Comparison of ENCODE assay signal across 8 cellular contexts in the genomic region with DNA sequence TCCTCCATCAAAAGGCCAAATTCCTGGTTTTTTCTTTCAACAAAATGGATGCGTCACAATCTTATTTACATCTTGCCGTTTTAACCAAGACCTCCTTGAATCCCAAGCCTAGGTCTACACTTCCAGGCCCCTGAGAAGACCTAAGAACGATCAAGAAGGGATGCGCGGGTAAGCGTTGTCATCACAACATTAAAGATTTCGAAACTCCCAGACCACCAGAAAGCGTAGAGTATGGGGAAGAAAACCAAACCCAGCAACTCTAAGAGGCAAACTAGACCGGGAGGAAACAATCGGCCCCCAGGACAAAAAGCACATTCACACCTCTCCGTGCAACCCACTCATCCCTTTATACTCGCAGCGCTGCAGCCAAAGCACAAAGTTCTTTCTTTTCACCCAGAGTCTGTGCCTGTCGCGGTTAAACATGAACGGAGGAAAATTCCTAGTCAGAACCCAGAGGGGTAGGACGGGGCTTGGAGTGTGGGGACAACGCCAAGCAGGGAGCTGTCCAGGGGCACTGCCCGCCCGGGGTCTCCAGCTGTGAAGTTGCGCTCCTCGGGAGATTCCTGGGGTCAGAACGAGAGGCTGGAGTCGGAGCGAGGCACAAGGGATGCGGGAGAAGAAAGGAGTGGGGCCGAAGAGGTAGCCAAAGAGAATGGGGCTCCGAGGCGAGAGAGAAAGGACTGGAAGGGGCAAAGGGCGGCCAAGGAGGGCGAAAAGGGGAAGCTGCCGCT. TPM values are rescaled to one million over a fixed set of nuclear protein-coding genes. Genes with fewer than 3 reads are reported as not detected.
DNase-seq lines count a peak whose midpoint lies in the region; ATAC-seq and TF ChIP-seq lines count a peak whose summit lies in the region.

No MANE protein-coding gene starts in this region.

- H3K4me1 ChIP-seq in BE2C (no peaks in the 10 kb centered on the region), aorta (ENCODE audit: control insufficient read depth in 1 of 2, insufficient read depth in 2 of 2, low read length in 2 of 2) (peaks cover 0 to 7% of the 10 kb centered on the region in 2 donors)

- intact Hi-C loops in aorta (cut with DNase I): loop anchor here (5.0 to 10.0 kb wide), 5 partner anchors 402 to 615 kb away; a partner anchor contains a TSS

- ATAC-seq in GM21447 (IDR thresholded peaks at IDR 0.05; ENCODE audit: unreplicated experiment): peak; percentile 11
- ATAC-seq in aorta (ENCODE audit: low FRiP score): peak; percentile 2
- no peak for ATAC-seq in HG03095 (IDR thresholded peaks at IDR 0.05; ENCODE audit: unreplicated experiment)

- peak overlapping the region; percentile 100 for H3K27ac Mint-ChIP-seq in mesothelial cell of epicardium

- peak overlapping the region; percentile 98 for H3K4me3 Mint-ChIP-seq in mesothelial cell of epicardium

- no peaks in the 10 kb centered on the region for H3K36me3 Mint-ChIP-seq in mesothelial cell of epicardium

- peaks cover 14% of the 10 kb centered on the region for H3K36me3 ChIP-seq in BE2C
- peaks cover 0 to 2% of the 10 kb centered on the region in 2 donors for H3K36me3 ChIP-seq in aorta (ENCODE audit: control insufficient read depth in 1 of 2, insufficient read depth in 2 of 2, low read length in 1 of 2)

- TF ChIP-seq CTCF in BE2C (IDR thresholded peaks at IDR 0.05; ENCODE audit: low read depth, low read length) (no peak), mesothelial cell of epicardium (IDR thresholded peaks at IDR 0.05; ENCODE audit: unreplicated experiment) (no peak)

- WGBS in aorta, 2 donors: 1% methylated on average over 32 of the region's 32 CpGs

- no peaks in the 10 kb centered on the region for H3K9me3 Mint-ChIP-seq in mesothelial cell of epicardium

- no peaks in the 10 kb centered on the region for H3K27me3 Mint-ChIP-seq in mesothelial cell of epicardium (ENCODE audit: low read depth)

- H3K4me1 Mint-ChIP-seq in mesothelial cell of epicardium: peaks cover 47% of the 10 kb centered on the region

- DNase-seq in BE2C (no peak), RPMI8226 (peak; percentile 10), mesothelial cell of epicardium (ENCODE audit: low spot score in 2 of 2, unreplicated experiment in 2 of 2) (peak in 1 of 2 experiments; percentile 61), aorta (no peak), GOT3 (lab: John Stamatoyannopoulos, UW) (no peak)
- peak; percentile 18 for DNase-seq in effector CD8-positive, alpha-beta T cell (lab: John Stamatoyannopoulos, UW)

- H3K27ac ChIP-seq in aorta (ENCODE audit: low read depth in 1 of 2, low read length in 2 of 2): peak overlapping the region; percentile 78 to 92

- no peaks in the 10 kb centered on the region for H3K9me3 ChIP-seq in BE2C
- no peaks in the 10 kb centered on the region for H3K9me3 ChIP-seq in aorta (ENCODE audit: control insufficient read depth, low read length)

- peak overlapping the region; percentile 78 for H3K4me3 ChIP-seq in BE2C (ENCODE audit: low read depth, low read length)
- peak overlapping the region; percentile 46 to 92 for H3K4me3 ChIP-seq in aorta (ENCODE audit: low read length in 2 of 2)

- H3K27me3 ChIP-seq in BE2C (no peaks in the 10 kb centered on the region), aorta (ENCODE audit: control insufficient read depth in 1 of 2, insufficient read depth in 2 of 2, low read length in 1 of 2) (no peaks in the 10 kb centered on the region)

RNA-seq across cellular contexts. Expression of a gene that starts 0.7 kb away (rescaled TPM):
- 67.6 TPM for polyA plus RNA-seq in BE2C (2012; ENCODE audit: insufficient read depth, insufficient read length, low read depth)
- total RNA-seq in mesothelial cell of epicardium: 31.3 to 31.7 TPM (median 31.5 TPM) in 3 replicates
- 10 to 100 TPM; 26.7 to 34.2 TPM for total RNA-seq in aorta
- 10 to 100 TPM; 29.2 to 54.1 TPM for polyA plus RNA-seq in aorta

RNA-seq across cellular contexts. Expression of a gene that starts 22.9 kb away (rescaled TPM):
- 0.22 TPM for polyA plus RNA-seq in BE2C (2012; ENCODE audit: insufficient read depth, insufficient read length, low read depth)
- 3.4 to 4.2 TPM (median 3.5 TPM) in 3 replicates for total RNA-seq in mesothelial cell of epicardium
- 100 to 1,000 TPM in 1 of 2 donors, 10 to 100 TPM in 1; 63.3 to 140 TPM for total RNA-seq in aorta
- 10 to 100 TPM; 12.8 to 19.4 TPM for polyA plus RNA-seq in aorta

RNA-seq across cellular contexts. Expression of a gene that starts 37.3 kb away (rescaled TPM):
- polyA plus RNA-seq in BE2C (2012; ENCODE audit: insufficient read depth, insufficient read length, low read depth): 217 TPM
- total RNA-seq in mesothelial cell of epicardium (0.16 to 0.54 TPM (median 0.40 TPM) in 3 replicates), aorta (not detected)
- not detected for polyA plus RNA-seq in aorta

Comparison
In these comparisons a context has a peak if more than half of its experiments do, and no peak if none do; other contexts are left out.
1. DNase-seq: peak in RPMI8226 (single experiment) and effector CD8-positive, alpha-beta T cell (single experiment); none in BE2C (single experiment), aorta (0 of 2) and GOT3 (single experiment).
2. RNA of a gene that starts 22.9 kb away (total RNA-seq): 63.3 to 140 TPM in aorta; 3.4 to 4.2 TPM in mesothelial cell of epicardium; every median in the first group is over 10 times any median in the second.